8 cellular contexts compared by ENCODE assay signal in the genomic region with DNA sequence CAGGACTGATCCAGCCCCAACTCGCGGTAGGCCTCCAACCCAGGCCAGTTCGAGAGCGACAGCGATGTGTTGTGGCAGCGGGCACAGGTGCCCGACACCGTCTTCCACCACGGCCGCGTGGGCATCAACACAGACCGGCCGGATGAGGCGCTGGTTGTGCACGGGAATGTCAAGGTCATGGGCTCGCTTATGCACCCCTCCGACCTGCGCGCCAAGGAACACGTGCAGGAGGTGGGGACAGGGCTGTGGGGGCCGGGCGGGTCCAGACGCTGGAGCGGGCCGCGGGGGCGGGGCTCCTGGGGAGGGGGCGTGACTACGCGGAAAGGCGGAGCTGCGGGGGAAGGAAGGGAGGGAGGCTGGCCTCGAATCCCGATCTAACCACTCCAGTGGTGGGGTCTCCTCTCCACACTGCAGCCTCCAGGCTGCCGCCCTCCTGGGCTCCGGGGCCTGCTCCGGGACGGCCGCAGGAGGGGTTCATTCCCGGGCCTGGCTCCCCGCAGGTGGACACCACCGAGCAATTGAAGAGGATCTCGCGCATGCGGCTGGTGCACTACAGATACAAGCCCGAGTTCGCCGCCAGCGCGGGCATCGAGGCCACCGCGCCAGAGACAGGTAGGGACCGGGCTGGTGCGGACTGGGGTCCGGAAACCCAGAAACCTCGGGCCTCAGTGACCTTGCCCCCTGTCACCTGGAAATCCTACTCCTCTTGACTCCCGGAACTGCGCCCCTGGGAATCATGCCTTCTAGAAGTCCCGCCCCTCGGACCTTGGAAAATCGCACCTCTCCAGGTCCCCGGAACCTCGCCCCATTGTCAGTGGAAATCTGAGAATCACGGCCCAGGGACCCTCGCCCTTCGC. TPM values are rescaled to one million over a fixed set of nuclear protein-coding genes. Genes with fewer than 3 reads are reported as not detected.
DNase-seq lines count a peak whose midpoint lies in the region; ATAC-seq and TF ChIP-seq lines count a peak whose summit lies in the region.

No MANE protein-coding gene starts in this region.

- peak overlapping the region; percentile 49 for H3K56ac ChIP-seq in mesendoderm (ENCODE audit: low read length)

- H3K4me2 ChIP-seq in mesendoderm (ENCODE audit: low read length) = no peak overlapping the region

- no peak for TF ChIP-seq EP300 in stomach (IDR thresholded peaks at IDR 0.05)

- no peak overlapping the region for H2AK5ac ChIP-seq in mesendoderm (ENCODE audit: low read length)

- H3K9me3 ChIP-seq in right atrium auricular region (no peaks in the 10 kb centered on the region), adipocyte (ENCODE audit: control insufficient read depth, low read length) (no peaks in the 10 kb centered on the region), stomach (no peaks in the 10 kb centered on the region)

- no peaks in the 10 kb centered on the region for H3K79me2 ChIP-seq in mesendoderm (ENCODE audit: control insufficient read depth, insufficient read depth, low read length)

- H2BK15ac ChIP-seq in mesendoderm (replicated peaks; ENCODE audit: low read depth) = no peak overlapping the region

- TF ChIP-seq POLR2A in stomach (IDR thresholded peaks at IDR 0.05) = no peak

- H4K8ac ChIP-seq in mesendoderm (ENCODE audit: low read depth, low read length) = no peak overlapping the region

- H3K36me3 ChIP-seq in right atrium auricular region = no peaks in the 10 kb centered on the region
- no peaks in the 10 kb centered on the region for H3K36me3 ChIP-seq in adipocyte (ENCODE audit: control insufficient read depth, insufficient read depth, low read length, severe bottlenecking)
- no peaks in the 10 kb centered on the region for H3K36me3 ChIP-seq in mesendoderm (ENCODE audit: control insufficient read depth, insufficient read depth, low read length)
- peaks cover 22 to 70% (median 59%) of the 10 kb centered on the region in 4 donors for H3K36me3 ChIP-seq in stomach

- intact Hi-C loops in Right ventricle myocardium inferior (cut with DNase I) = no loop called here
- intact Hi-C loops in stomach (cut with DNase I; ENCODE audit: low total_unique reads) = no loop called here

- no peak overlapping the region for H4K5ac ChIP-seq in mesendoderm (ENCODE audit: low read length)

- no peak overlapping the region for H2BK5ac ChIP-seq in mesendoderm (ENCODE audit: low read length)

- no peak overlapping the region for H3K23ac ChIP-seq in mesendoderm (ENCODE audit: low read length)

- H3K27ac ChIP-seq in right atrium auricular region = no peak overlapping the region
- no peak overlapping the region for H3K27ac ChIP-seq in mesendoderm (ENCODE audit: low read depth, low read length)
- H3K27ac ChIP-seq in stomach = peak overlapping the region; percentile 43 to 91 (median 57)

- H2BK120ac ChIP-seq in mesendoderm (ENCODE audit: low read depth, low read length) = no peak overlapping the region

- no peaks in the 10 kb centered on the region for H3K79me1 ChIP-seq in mesendoderm (ENCODE audit: low read length)

- H3K9ac ChIP-seq in adipocyte (ENCODE audit: low read length) (no peak overlapping the region), mesendoderm (ENCODE audit: low read length) (no peak overlapping the region)

- H3K4me1 ChIP-seq in right atrium auricular region = peaks cover 0 to 10% of the 10 kb centered on the region in 2 donors
- no peaks in the 10 kb centered on the region for H3K4me1 ChIP-seq in adipocyte (ENCODE audit: control insufficient read depth, insufficient read depth, low read length)
- no peaks in the 10 kb centered on the region for H3K4me1 ChIP-seq in mesendoderm (ENCODE audit: control insufficient read depth, low read depth, low read length)
- H3K4me1 ChIP-seq in stomach = peaks cover 18 to 55% (median 39%) of the 10 kb centered on the region in 4 donors

- H3K18ac ChIP-seq in mesendoderm (ENCODE audit: low read length) = no peak overlapping the region

- TF ChIP-seq CTCF in right atrium auricular region (IDR thresholded peaks at IDR 0.05) (no peak), stomach (IDR thresholded peaks at IDR 0.05) (no peak)

- H3K27me3 ChIP-seq in right atrium auricular region (no peaks in the 10 kb centered on the region), adipocyte (replicated peaks; ENCODE audit: control insufficient read depth, insufficient read depth, low read length) (peaks cover 41% of the 10 kb centered on the region), mesendoderm (ENCODE audit: insufficient read depth, low read length, poor library complexity) (no peaks in the 10 kb centered on the region), stomach (no peaks in the 10 kb centered on the region)

- WGBS in mesendoderm (ENCODE audit: extremely low coverage, insufficient coverage, low lambda C conversion rate) = no CpG with 5 or more reads among the region's 67 CpGs
- WGBS in stomach, 5 donors = 44 to 53% (median 46%) methylated on average over 48 to 67 of the region's 67 CpGs

- DNase-seq in Right ventricle myocardium inferior (ENCODE audit: missing footprints) (peak; percentile 69), right atrium auricular region (ENCODE audit: low spot score) (no peak), adipocyte (ENCODE audit: low read depth) (peak; percentile 54), mesendoderm (no peak), stomach (peak; percentile 77), HT-29 (ENCODE audit: low spot score) (no peak), GOT3 (lab: John Stamatoyannopoulos, UW) (no peak), putamen (ENCODE audit: low spot score) (no peak)

- H3K4ac ChIP-seq in mesendoderm (ENCODE audit: low read depth, low read length) = no peak overlapping the region

- H3K4me3 ChIP-seq in right atrium auricular region = peak overlapping the region in 1 of 2 donors; percentile 21
- no peak overlapping the region for H3K4me3 ChIP-seq in adipocyte (ENCODE audit: low read length)
- no peak overlapping the region for H3K4me3 ChIP-seq in mesendoderm (ENCODE audit: low read length)
- peak overlapping the region; percentile 14 to 27 (median 20) for H3K4me3 ChIP-seq in stomach

- peak; percentile 66 for ATAC-seq in Right ventricle myocardium inferior

RNA-seq across cellular contexts. Expression of gene TMEM258, which starts 14.9 kb away (rescaled TPM):
- total RNA-seq in Right ventricle myocardium inferior (130 TPM), right atrium auricular region (10 to 100 TPM; 43.4 to 54.7 TPM), stomach (10 to 100 TPM in 4 of 5 donors, not detected in 1; 24.1 to 50.3 (median 42.8) TPM)
- polyA plus RNA-seq in mesendoderm (2013, experiment 1 of 2) = 285 TPM
- 285 TPM for polyA plus RNA-seq in mesendoderm (2013, experiment 2 of 2)
- 100 to 1,000 TPM; 184 to 274 (median 210) TPM for polyA plus RNA-seq in stomach
- 113 and 120 TPM in 2 replicates for total RNA-seq in HT-29 (2014; rRNA removed; shearing (Covaris generic))

RNA-seq across cellular contexts. Expression of gene FEN1, which starts 15.2 kb away (rescaled TPM):
- total RNA-seq in Right ventricle myocardium inferior = 7.0 TPM
- total RNA-seq in right atrium auricular region = 1 to 10 TPM; 3.7 to 4.0 TPM
- polyA plus RNA-seq in mesendoderm (2013, experiment 1 of 2) = 74.6 TPM
- 75.1 TPM for polyA plus RNA-seq in mesendoderm (2013, experiment 2 of 2)
- total RNA-seq in stomach = 10 to 100 TPM in 2 of 5 donors, 1 to 10 TPM in 2, not detected in 1; 4.2 to 24.6 (median 10.4) TPM
- polyA plus RNA-seq in stomach = 10 to 100 TPM in 1 of 3 donors, 1 to 10 TPM in 2; 5.0 to 14.3 (median 10.0) TPM
- 137 and 147 TPM in 2 replicates for total RNA-seq in HT-29 (2014; rRNA removed; shearing (Covaris generic))

RNA-seq across cellular contexts. Expression of gene MYRF, which starts 25.0 kb away (rescaled TPM):
- total RNA-seq in Right ventricle myocardium inferior = 0.30 TPM
- 10 to 100 TPM in 1 of 2 donors, 1 to 10 TPM in 1; 7.0 to 13.1 TPM for total RNA-seq in right atrium auricular region
- polyA plus RNA-seq in mesendoderm (2013, experiment 1 of 2) = 3.0 TPM
- polyA plus RNA-seq in mesendoderm (2013, experiment 2 of 2) = 2.6 TPM
- total RNA-seq in stomach = 100 to 1,000 TPM in 3 of 5 donors, 10 to 100 TPM in 1, 1 to 10 TPM in 1; 6.4 to 527 (median 240) TPM
- polyA plus RNA-seq in stomach = 10 to 100 TPM; 19.0 to 45.9 (median 20.5) TPM
- total RNA-seq in HT-29 (2014; rRNA removed; shearing (Covaris generic)) = 70.1 and 105 TPM in 2 replicates

RNA-seq across cellular contexts. Expression of gene FADS1, which starts 39.3 kb away (rescaled TPM):
- total RNA-seq in Right ventricle myocardium inferior = 25.7 TPM
- 10 to 100 TPM; 21.8 to 28.4 TPM for total RNA-seq in right atrium auricular region
- 104 TPM for polyA plus RNA-seq in mesendoderm (2013, experiment 1 of 2)
- polyA plus RNA-seq in mesendoderm (2013, experiment 2 of 2) = 102 TPM
- 10 to 100 TPM in 4 of 5 donors, not detected in 1; 11.7 to 56.5 (median 17.3) TPM for total RNA-seq in stomach
- 1 to 10 TPM; 1.8 to 6.4 (median 4.1) TPM for polyA plus RNA-seq in stomach
- 1.9 and 9.4 TPM in 2 replicates for total RNA-seq in HT-29 (2014; rRNA removed; shearing (Covaris generic))

RNA-seq across cellular contexts. Expression of gene FADS2, which starts 50.6 kb away (rescaled TPM):
- total RNA-seq in Right ventricle myocardium inferior (35.7 TPM), right atrium auricular region (10 to 100 TPM in 1 of 2 donors, 1 to 10 TPM in 1; 5.1 to 10.2 TPM), stomach (10 to 100 TPM in 3 of 5 donors, 1 to 10 TPM in 1, not detected in 1; 9.6 to 15.2 (median 14.0) TPM)
- polyA plus RNA-seq in mesendoderm (2013, experiment 1 of 2) = 493 TPM
- 506 TPM for polyA plus RNA-seq in mesendoderm (2013, experiment 2 of 2)
- 10 to 100 TPM in 1 of 3 donors, 1 to 10 TPM in 2; 3.5 to 17.1 (median 6.4) TPM for polyA plus RNA-seq in stomach
- not detected in 2 replicates for total RNA-seq in HT-29 (2014; rRNA removed; shearing (Covaris generic))

Comparison
In these comparisons a context has a peak if more than half of its experiments do, and no peak if none do; other contexts are left out.
1. DNase-seq: peak in Right ventricle myocardium inferior (single experiment), adipocyte (single experiment) and stomach (single experiment); none in right atrium auricular region (single experiment), mesendoderm (single experiment), HT-29 (single experiment), GOT3 (single experiment) and putamen (single experiment).
2. H3K27ac ChIP-seq: peak in stomach (5 of 5); none in right atrium auricular region (0 of 2) and mesendoderm (single experiment).
3. H3K4me3 ChIP-seq: peak in stomach (4 of 4); none in adipocyte (single experiment) and mesendoderm (single experiment).